18 cellular contexts compared by ENCODE assay signal in the genomic region with DNA sequence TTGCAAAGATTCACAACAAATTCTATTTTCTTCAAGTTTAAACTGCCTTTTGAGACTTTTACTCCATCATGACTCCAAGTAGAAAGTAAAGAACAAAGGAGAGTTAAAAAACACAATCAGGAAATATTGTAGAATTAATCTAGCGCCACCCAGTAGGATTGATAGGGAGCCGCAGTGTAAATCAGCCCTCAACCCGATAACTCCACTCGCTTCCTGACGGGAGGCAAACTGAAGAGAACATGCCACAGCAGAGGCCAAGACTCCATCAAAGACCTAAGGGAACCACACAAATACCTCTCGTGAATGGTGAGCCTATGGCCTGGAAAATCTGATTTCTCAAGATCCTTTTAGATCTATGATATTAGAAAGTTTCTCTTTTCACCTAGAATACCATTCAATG.
DNase-seq lines count a peak whose midpoint lies in the region; ATAC-seq, FAIRE-seq and TF ChIP-seq lines count a peak whose summit lies in the region.
"Had no signal": no experiment of that assay in that cellular context is flagged by ENCODE, and none has a peak within 500 bp of the region (broad histone marks: within the 10 kb centered on the region; RNA-seq: fewer than 3 reads in every experiment).

No MANE protein-coding gene starts in this region.

- no peak overlapping the region for H3K4me3 Mint-ChIP-seq in WTC11
- H3K4me3 Mint-ChIP-seq: CD4-positive, alpha-beta memory T cell; HFFc6 had no signal

- TF ChIP-seq POLR2A in esophagus muscularis mucosa (IDR thresholded peaks at IDR 0.05; ENCODE audit: low read depth) = no peak

- POLR2A ChIA-PET in WTC11 (lab: Charles Lee) = interaction anchor here (1.0 kb wide), 1 partner anchor 30 kb away, joined by 4 read pairs; no protein-coding TSS in a partner anchor

- CTCF ChIA-PET in WTC11 (lab: Charles Lee) = interaction anchor here (0.9 kb wide), 1 partner anchor 540 kb away, joined by 3 read pairs; no protein-coding TSS in a partner anchor

- H3K36me3 Mint-ChIP-seq in WTC11 = no peaks in the 10 kb centered on the region
- H3K36me3 Mint-ChIP-seq: CD4-positive, alpha-beta memory T cell had no signal

- H3K27me3 ChIP-seq in H7 (ENCODE audit: control insufficient read depth, insufficient read depth, low read length) (no peaks in the 10 kb centered on the region), esophagus muscularis mucosa (no peaks in the 10 kb centered on the region), pancreas (no peaks in the 10 kb centered on the region)

- peak; percentile 25 for DNase-seq in H7
- no peak for DNase-seq in WTC11 (ENCODE audit: low spot score)
- DNase-seq in esophagus muscularis mucosa (ENCODE audit: extremely low spot score) = peak; percentile 34
- DNase-seq in pancreas = no peak
- no peak for DNase-seq in NCI-H82 (lab: John Stamatoyannopoulos, UW)
- DNase-seq in NCI-H345 treated with DMSO at 0.1 percent for 48 hours (lab: John Stamatoyannopoulos, UW; ENCODE audit: unreplicated experiment) = no peak
- DNase-seq in A172 (ENCODE audit: low spot score) = no peak
- no peak for DNase-seq in DMS114 treated with DMSO at 0.1 percent for 48 hours (lab: John Stamatoyannopoulos, UW; ENCODE audit: unreplicated experiment)
- DNase-seq: 8988T; C1 segment of cervical spinal cord; Calu3; CD4-positive, alpha-beta memory T cell; DMS153; DND-41; HFFc6 had no signal

- TF ChIP-seq CTCF in WTC11 (IDR thresholded peaks at IDR 0.05) (no peak), esophagus muscularis mucosa (IDR thresholded peaks at IDR 0.05) (no peak), pancreas (IDR thresholded peaks at IDR 0.05) (no peak)

- no peak for TF ChIP-seq EP300 in esophagus muscularis mucosa (IDR thresholded peaks at IDR 0.05)

- peaks cover 5% of the 10 kb centered on the region for H3K4me1 Mint-ChIP-seq in WTC11
- H3K4me1 Mint-ChIP-seq: CD4-positive, alpha-beta memory T cell had no signal

- H3K27ac Mint-ChIP-seq in WTC11 = no peak overlapping the region
- H3K27ac Mint-ChIP-seq: CD4-positive, alpha-beta memory T cell; HFFc6 had no signal

- H3K4me1 ChIP-seq in esophagus muscularis mucosa (no peaks in the 10 kb centered on the region), pancreas (peaks cover 9 to 16% (median 9%) of the 10 kb centered on the region in 3 donors)
- H3K4me1 ChIP-seq: HAP-1 had no signal

- H3K36me3 ChIP-seq in H7 (replicated peaks; ENCODE audit: control insufficient read depth, insufficient read depth, low read length) = no peaks in the 10 kb centered on the region
- no peaks in the 10 kb centered on the region for H3K36me3 ChIP-seq in esophagus muscularis mucosa
- H3K36me3 ChIP-seq in pancreas = no peaks in the 10 kb centered on the region
- H3K36me3 ChIP-seq: HAP-1 had no signal

- WGBS in esophagus muscularis mucosa = 94% methylated on average over 6 of the region's 6 CpGs
- WGBS in pancreas, 2 donors = 52 to 59% methylated on average over 6 of the region's 6 CpGs

- intact Hi-C loops in esophagus muscularis mucosa (cut with DNase I) = no loop called here
- intact Hi-C loops in pancreas (cut with DNase I) = no loop called here

- no peaks in the 10 kb centered on the region for H3K27me3 Mint-ChIP-seq in WTC11 (ENCODE audit: low read depth)

- H3K9me3 Mint-ChIP-seq in WTC11 = peaks cover 3% of the 10 kb centered on the region; the same call in 1 of the 2 replicates

- H3K4me3 ChIP-seq in H7 (ENCODE audit: insufficient read depth, low read depth, low read length) = no peak overlapping the region
- no peak overlapping the region for H3K4me3 ChIP-seq in esophagus muscularis mucosa
- no peak overlapping the region for H3K4me3 ChIP-seq in pancreas
- H3K4me3 ChIP-seq: HAP-1 had no signal

- H3K9me3 ChIP-seq in esophagus muscularis mucosa (no peaks in the 10 kb centered on the region), pancreas (no peaks in the 10 kb centered on the region)

- FAIRE-seq in pancreas (lab: Jason Lieb, UNC) = no peak
- FAIRE-seq: G401.6, GM12892 had no signal

- H3K27ac ChIP-seq in esophagus muscularis mucosa (replicated peaks in 1 of 4) = no peak overlapping the region
- H3K27ac ChIP-seq in pancreas = peak overlapping the region in 2 of 4 donors; percentile 15 to 50

- ATAC-seq in WTC11 (peak; percentile 64), pancreas (peak; percentile 44 to 59 (median 51))

TF ChIP-seq in WTC11, 78 proteins besides CTCF, POLR2A, EP300 and RAD21 (continues in another document):
- no peak for TF ChIP-seq ATF1 (CRISPR knock-in tag; IDR thresholded peaks at IDR 0.05)
- TF ChIP-seq, protein P1, sequence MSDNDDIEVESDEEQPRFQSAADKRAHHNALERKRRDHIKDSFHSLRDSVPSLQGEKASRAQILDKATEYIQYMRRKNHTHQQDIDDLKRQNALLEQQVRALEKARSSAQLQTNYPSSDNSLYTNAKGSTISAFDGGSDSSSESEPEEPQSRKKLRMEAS (CRISPR knock-in tag; IDR thresholded peaks at IDR 0.05) = no peak
- TF ChIP-seq ZNF138 (CRISPR knock-in tag; conservative IDR thresholded peaks at IDR 0.05) = no peak
- TF ChIP-seq TEAD4 (CRISPR knock-in tag; IDR thresholded peaks at IDR 0.05) = no peak
- TF ChIP-seq CBFB (CRISPR knock-in tag; IDR thresholded peaks at IDR 0.05; ENCODE audit: low read depth) = no peak
- no peak for TF ChIP-seq SMAD3 (CRISPR knock-in tag; IDR thresholded peaks at IDR 0.05; ENCODE audit: borderline replicate concordance)
- TF ChIP-seq TCF7 (CRISPR knock-in tag; IDR thresholded peaks at IDR 0.05; ENCODE audit: low read depth) = no peak
- no peak for TF ChIP-seq ZNF263 (CRISPR knock-in tag; IDR thresholded peaks at IDR 0.05; ENCODE audit: low read depth)
- TF ChIP-seq, protein P2, sequence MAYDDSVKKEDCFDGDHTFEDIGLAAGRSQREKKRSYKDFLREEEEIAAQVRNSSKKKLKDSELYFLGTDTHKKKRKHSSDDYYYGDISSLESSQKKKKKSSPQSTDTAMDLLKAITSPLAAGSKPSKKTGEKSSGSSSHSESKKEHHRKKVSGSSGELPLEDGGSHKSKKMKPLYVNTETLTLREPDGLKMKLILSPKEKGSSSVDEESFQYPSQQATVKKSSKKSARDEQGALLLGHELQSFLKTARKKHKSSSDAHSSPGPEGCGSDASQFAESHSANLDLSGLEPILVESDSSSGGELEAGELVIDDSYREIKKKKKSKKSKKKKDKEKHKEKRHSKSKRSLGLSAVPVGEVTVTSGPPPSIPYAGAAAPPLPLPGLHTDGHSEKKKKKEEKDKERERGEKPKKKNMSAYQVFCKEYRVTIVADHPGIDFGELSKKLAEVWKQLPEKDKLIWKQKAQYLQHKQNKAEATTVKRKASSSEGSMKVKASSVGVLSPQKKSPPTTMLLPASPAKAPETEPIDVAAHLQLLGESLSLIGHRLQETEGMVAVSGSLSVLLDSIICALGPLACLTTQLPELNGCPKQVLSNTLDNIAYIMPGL (CRISPR knock-in tag; IDR thresholded peaks at IDR 0.05) = no peak
- no peak for TF ChIP-seq HMGA2 (CRISPR knock-in tag; IDR thresholded peaks at IDR 0.05)
- TF ChIP-seq, protein P3, sequence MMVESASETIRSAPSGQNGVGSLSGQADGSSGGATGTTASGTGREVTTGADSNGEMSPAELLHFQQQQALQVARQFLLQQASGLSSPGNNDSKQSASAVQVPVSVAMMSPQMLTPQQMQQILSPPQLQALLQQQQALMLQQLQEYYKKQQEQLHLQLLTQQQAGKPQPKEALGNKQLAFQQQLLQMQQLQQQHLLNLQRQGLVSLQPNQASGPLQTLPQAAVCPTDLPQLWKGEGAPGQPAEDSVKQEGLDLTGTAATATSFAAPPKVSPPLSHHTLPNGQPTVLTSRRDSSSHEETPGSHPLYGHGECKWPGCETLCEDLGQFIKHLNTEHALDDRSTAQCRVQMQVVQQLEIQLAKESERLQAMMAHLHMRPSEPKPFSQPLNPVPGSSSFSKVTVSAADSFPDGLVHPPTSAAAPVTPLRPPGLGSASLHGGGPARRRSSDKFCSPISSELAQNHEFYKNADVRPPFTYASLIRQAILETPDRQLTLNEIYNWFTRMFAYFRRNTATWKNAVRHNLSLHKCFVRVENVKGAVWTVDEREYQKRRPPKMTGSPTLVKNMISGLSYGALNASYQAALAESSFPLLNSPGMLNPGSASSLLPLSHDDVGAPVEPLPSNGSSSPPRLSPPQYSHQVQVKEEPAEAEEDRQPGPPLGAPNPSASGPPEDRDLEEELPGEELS (CRISPR knock-in tag; IDR thresholded peaks at IDR 0.05) = no peak
- no peak for TF ChIP-seq KAT7 (CRISPR knock-in tag; IDR thresholded peaks at IDR 0.05; ENCODE audit: borderline replicate concordance)
- TF ChIP-seq ZNF232 (CRISPR knock-in tag; IDR thresholded peaks at IDR 0.05) = no peak
- TF ChIP-seq, protein P4, sequence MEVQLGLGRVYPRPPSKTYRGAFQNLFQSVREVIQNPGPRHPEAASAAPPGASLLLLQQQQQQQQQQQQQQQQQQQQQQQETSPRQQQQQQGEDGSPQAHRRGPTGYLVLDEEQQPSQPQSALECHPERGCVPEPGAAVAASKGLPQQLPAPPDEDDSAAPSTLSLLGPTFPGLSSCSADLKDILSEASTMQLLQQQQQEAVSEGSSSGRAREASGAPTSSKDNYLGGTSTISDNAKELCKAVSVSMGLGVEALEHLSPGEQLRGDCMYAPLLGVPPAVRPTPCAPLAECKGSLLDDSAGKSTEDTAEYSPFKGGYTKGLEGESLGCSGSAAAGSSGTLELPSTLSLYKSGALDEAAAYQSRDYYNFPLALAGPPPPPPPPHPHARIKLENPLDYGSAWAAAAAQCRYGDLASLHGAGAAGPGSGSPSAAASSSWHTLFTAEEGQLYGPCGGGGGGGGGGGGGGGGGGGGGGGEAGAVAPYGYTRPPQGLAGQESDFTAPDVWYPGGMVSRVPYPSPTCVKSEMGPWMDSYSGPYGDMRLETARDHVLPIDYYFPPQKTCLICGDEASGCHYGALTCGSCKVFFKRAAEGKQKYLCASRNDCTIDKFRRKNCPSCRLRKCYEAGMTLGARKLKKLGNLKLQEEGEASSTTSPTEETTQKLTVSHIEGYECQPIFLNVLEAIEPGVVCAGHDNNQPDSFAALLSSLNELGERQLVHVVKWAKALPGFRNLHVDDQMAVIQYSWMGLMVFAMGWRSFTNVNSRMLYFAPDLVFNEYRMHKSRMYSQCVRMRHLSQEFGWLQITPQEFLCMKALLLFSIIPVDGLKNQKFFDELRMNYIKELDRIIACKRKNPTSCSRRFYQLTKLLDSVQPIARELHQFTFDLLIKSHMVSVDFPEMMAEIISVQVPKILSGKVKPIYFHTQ (CRISPR knock-in tag; IDR thresholded peaks at IDR 0.05) = no peak
- no peak for TF ChIP-seq JAZF1 (CRISPR knock-in tag; IDR thresholded peaks at IDR 0.05)
- TF ChIP-seq SMAD4 (CRISPR knock-in tag; IDR thresholded peaks at IDR 0.05) = no peak
- TF ChIP-seq, protein P5, sequence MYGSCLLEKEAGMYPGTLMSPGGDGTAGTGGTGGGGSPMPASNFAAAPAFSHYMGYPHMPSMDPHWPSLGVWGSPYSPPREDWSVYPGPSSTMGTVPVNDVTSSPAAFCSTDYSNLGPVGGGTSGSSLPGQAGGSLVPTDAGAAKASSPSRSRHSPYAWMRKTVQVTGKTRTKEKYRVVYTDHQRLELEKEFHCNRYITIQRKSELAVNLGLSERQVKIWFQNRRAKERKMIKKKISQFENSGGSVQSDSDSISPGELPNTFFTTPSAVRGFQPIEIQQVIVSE (CRISPR knock-in tag; IDR thresholded peaks at IDR 0.05; ENCODE audit: borderline replicate concordance) = no peak

Comparison
In these comparisons a context has a peak if more than half of its experiments do, and no peak if none do; other contexts are left out.
1. DNase-seq: peak in H7 (single experiment) and esophagus muscularis mucosa (single experiment); none in WTC11 (single experiment), pancreas (0 of 6), NCI-H82 (single experiment), NCI-H345 treated with DMSO at 0.1 percent for 48 hours (single experiment), A172 (single experiment) and DMS114 treated with DMSO at 0.1 percent for 48 hours (single experiment).